8 cellular contexts compared by ENCODE assay signal in genomic region chr5:9546973-9547947, GRCh38. TPM values are rescaled to one million over a fixed set of nuclear protein-coding genes. Genes with fewer than 3 reads are reported as not detected.
A peak's percentile ranks its signal among the peaks of the same experiment; 100 is the strongest.
DNase-seq lines count a peak whose midpoint lies in the region; ATAC-seq and TF ChIP-seq lines count a peak whose summit lies in the region.

No MANE protein-coding gene starts in this region.

- H3K4me3 ChIP-seq in ectodermal cell (ENCODE audit: insufficient read depth, low read depth, low read length) = peak overlapping the region; percentile 59
- H3K4me3 ChIP-seq in lower lobe of right lung = peak overlapping the region; percentile 71
- H3K4me3 ChIP-seq in thyroid gland (replicated peaks in 1 of 3) = peak overlapping the region in 2 of 3 donors; percentile 62 to 72
- H3K4me3 ChIP-seq in lower leg skin (ENCODE audit: low read depth, poor library complexity, severe bottlenecking) = no peak overlapping the region

- H3K4me1 ChIP-seq in ectodermal cell (ENCODE audit: control insufficient read depth, insufficient read depth, low read length) = peaks cover 9% of the 10 kb centered on the region
- H3K4me1 ChIP-seq in lower lobe of right lung = peaks cover 6% of the 10 kb centered on the region
- peaks cover 15 to 24% of the 10 kb centered on the region in 2 donors for H3K4me1 ChIP-seq in thyroid gland

- no peaks in the 10 kb centered on the region for H3K36me3 ChIP-seq in ectodermal cell (ENCODE audit: control insufficient read depth, insufficient read depth, low read length)
- H3K36me3 ChIP-seq in lower lobe of right lung = peaks cover 28% of the 10 kb centered on the region
- H3K36me3 ChIP-seq in thyroid gland = no peaks in the 10 kb centered on the region

- no peak for TF ChIP-seq CTCF in lower lobe of right lung (IDR thresholded peaks at IDR 0.05)
- TF ChIP-seq CTCF in thyroid gland (IDR thresholded peaks at IDR 0.05) = no peak
- no peak for TF ChIP-seq CTCF in lower leg skin (IDR thresholded peaks at IDR 0.05)

- ATAC-seq in lower lobe of right lung (peak; percentile 7 to 28), GM21786 (IDR thresholded peaks at IDR 0.05; ENCODE audit: unreplicated experiment) (no peak), HG03039 (IDR thresholded peaks at IDR 0.05; ENCODE audit: unreplicated experiment) (no peak)

- DNase-seq in LHCN-M2 (ENCODE audit: low read depth) (peak; percentile 70), lower lobe of right lung (no peak), thyroid gland (peak; percentile 4 to 30), lower leg skin (ENCODE audit: low spot score in 2 of 2) (no peak), NCI-H2107 (lab: John Stamatoyannopoulos, UW) (no peak)

- H3K27me3 ChIP-seq in ectodermal cell (ENCODE audit: control insufficient read depth, insufficient read depth, low read length, poor library complexity, severe bottlenecking) = peaks cover 9% of the 10 kb centered on the region
- peaks cover 18% of the 10 kb centered on the region for H3K27me3 ChIP-seq in lower lobe of right lung (ENCODE audit: low read depth)
- H3K27me3 ChIP-seq in thyroid gland = no peaks in the 10 kb centered on the region

- 47 to 48% methylated on average over 22 of the region's 22 CpGs for WGBS in ectodermal cell, 2 experiments
- WGBS in thyroid gland, 2 donors = 35 to 52% methylated on average over 20 to 22 of the region's 22 CpGs
- 31 to 40% methylated on average over 22 of the region's 22 CpGs for WGBS in lower leg skin, 2 donors

- intact Hi-C loops in lower lobe of right lung (cut with DNase I) = no loop called here
- intact Hi-C loops in thyroid gland (cut with DNase I) = no loop called here
- intact Hi-C loops in lower leg skin (cut with DNase I; ENCODE audit: low total_unique reads) = no loop called here

- TF ChIP-seq POLR2A in thyroid gland (IDR thresholded peaks at IDR 0.05) (no peak), lower leg skin (IDR thresholded peaks at IDR 0.05) (no peak)

- H3K9me3 ChIP-seq in ectodermal cell (ENCODE audit: control insufficient read depth, low read length) (no peaks in the 10 kb centered on the region), lower lobe of right lung (no peaks in the 10 kb centered on the region), thyroid gland (no peaks in the 10 kb centered on the region)

- no peak overlapping the region for H3K27ac ChIP-seq in ectodermal cell (ENCODE audit: insufficient read depth, low read depth, low read length, poor library complexity, severe bottlenecking)
- H3K27ac ChIP-seq in lower lobe of right lung = peak overlapping the region; percentile 86
- H3K27ac ChIP-seq in thyroid gland = peak overlapping the region in 2 of 3 donors; percentile 78 to 85

RNA-seq across cellular contexts. Expression of gene SEMA5A, which starts 1.4 kb away (rescaled TPM):
- 11.4 and 12.8 TPM in 2 replicates for total RNA-seq in LHCN-M2 (2014; rRNA removed)
- 1.2 TPM for polyA plus RNA-seq in LHCN-M2 (2012)
- polyA plus RNA-seq in ectodermal cell (2013, experiment 1 of 4) = 13.6 TPM
- 10.0 TPM for polyA plus RNA-seq in ectodermal cell (2013, experiment 2 of 4)
- polyA plus RNA-seq in ectodermal cell (2013, experiment 3 of 4) = 9.2 TPM
- polyA plus RNA-seq in ectodermal cell (2013, experiment 4 of 4) = 10.7 TPM
- 29.3 TPM for total RNA-seq in lower lobe of right lung
- 1 to 10 TPM; 1.8 to 8.4 (median 3.8) TPM for total RNA-seq in thyroid gland
- total RNA-seq in lower leg skin = 10 to 100 TPM; 13.4 to 22.3 (median 18.5) TPM

Comparison
In these comparisons a context has a peak if more than half of its experiments do, and no peak if none do; other contexts are left out.
1. DNase-seq: peak in LHCN-M2 (single experiment) and thyroid gland (2 of 2); none in lower lobe of right lung (single experiment), lower leg skin (0 of 2) and NCI-H2107 (single experiment).
2. ATAC-seq: peak in lower lobe of right lung (2 of 2); none in GM21786 (single experiment) and HG03039 (single experiment).